In genomic region chr13:22014469-22014868, GRCh38 we compare ENCODE assay signal across 24 cellular contexts.
DNase-seq lines count a peak whose midpoint lies in the region; ATAC-seq and TF ChIP-seq lines count a peak whose summit lies in the region.
"Had no signal": no experiment of that assay in that cellular context is flagged by ENCODE, and none has a peak within 500 bp of the region (broad histone marks: within the 10 kb centered on the region; RNA-seq: fewer than 3 reads in every experiment).

No MANE protein-coding gene starts in this region.

- H3K36me3 ChIP-seq in GM23248 (ENCODE audit: low read depth) (no peaks in the 10 kb centered on the region), esophagus muscularis mucosa (no peaks in the 10 kb centered on the region)
- H3K36me3 ChIP-seq: left ventricle myocardium inferior had no signal

- H3F3A ChIP-seq in GM23248 (ENCODE audit: insufficient read depth): peaks cover 4% of the 10 kb centered on the region; the same call in 1 of the 2 replicates

- TF ChIP-seq CTCF in esophagus muscularis mucosa (IDR thresholded peaks at IDR 0.05): no peak

- no peak for TF ChIP-seq EP300 in esophagus muscularis mucosa (IDR thresholded peaks at IDR 0.05)

- in situ Hi-C loops in GM23248 (cut with MboI): no loop called here

- no peak for ATAC-seq in HG02870 (IDR thresholded peaks at IDR 0.05; ENCODE audit: unreplicated experiment)

- no peaks in the 10 kb centered on the region for H3K9me3 ChIP-seq in GM23248 (ENCODE audit: low read depth)
- H3K9me3 ChIP-seq in esophagus muscularis mucosa: no peaks in the 10 kb centered on the region
- H3K9me3 ChIP-seq: left ventricle myocardium inferior had no signal

- no peaks in the 10 kb centered on the region for H3K79me2 ChIP-seq in GM23248 (ENCODE audit: insufficient read depth)

- no peak overlapping the region for H2AFZ ChIP-seq in GM23248

- H3K27me3 ChIP-seq in GM23248 (replicated peaks; ENCODE audit: insufficient read depth): no peaks in the 10 kb centered on the region
- no peaks in the 10 kb centered on the region for H3K27me3 ChIP-seq in esophagus muscularis mucosa
- H3K27me3 ChIP-seq: dorsolateral prefrontal cortex had no signal

- TF ChIP-seq POLR2A in esophagus muscularis mucosa (IDR thresholded peaks at IDR 0.05; ENCODE audit: low read depth): no peak

- no peak overlapping the region for H3K9ac ChIP-seq in GM23248

- H4K20me1 ChIP-seq in GM23248 (ENCODE audit: insufficient read depth): no peaks in the 10 kb centered on the region

- no peak overlapping the region for H3K4me2 ChIP-seq in GM23248 (ENCODE audit: unreplicated experiment)

- 2 to 5% methylated on average over 6 of the region's 6 CpGs for WGBS in GM23248 (ENCODE audit: low coverage in 1 of 2, low lambda C conversion rate in 2 of 2, missing lambda C conversion rate in 2 of 2), 2 experiments
- 55% methylated on average over 6 of the region's 6 CpGs for WGBS in esophagus muscularis mucosa

- H3K9me2 ChIP-seq in GM23248 (ENCODE audit: insufficient read depth): no peaks in the 10 kb centered on the region

- intact Hi-C loops in esophagus muscularis mucosa (cut with DNase I): no loop called here

- H3K27ac ChIP-seq in GM23248 (no peak overlapping the region), esophagus muscularis mucosa (replicated peaks in 1 of 4) (no peak overlapping the region)
- H3K27ac ChIP-seq: dorsolateral prefrontal cortex, left ventricle myocardium inferior, VCaP had no signal

- no peaks in the 10 kb centered on the region; the same call in 1 of the 2 replicates for H3K4me1 ChIP-seq in GM23248 (ENCODE audit: insufficient read depth)
- no peaks in the 10 kb centered on the region for H3K4me1 ChIP-seq in esophagus muscularis mucosa
- H3K4me1 ChIP-seq: left ventricle myocardium inferior had no signal

- H3K4me3 ChIP-seq in GM23248 (no peak overlapping the region), esophagus muscularis mucosa (no peak overlapping the region)
- H3K4me3 ChIP-seq: dorsolateral prefrontal cortex, left ventricle myocardium inferior had no signal

- DNase-seq in AG08395 (ENCODE audit: low spot score) (peak; percentile 75), GM23248 (peak; percentile 66), RPMI7951 (ENCODE audit: low read depth) (peak; percentile 91), islet precursor cell (peak; percentile 95), T-helper 2 cell (no peak), esophagus muscularis mucosa (ENCODE audit: extremely low spot score) (no peak), NCI-H2029 (lab: John Stamatoyannopoulos, UW) (no peak)
- DNase-seq: activated CD4-positive, alpha-beta memory T cell treated with anti-CD3 and anti-CD28 coated beads for 36 hours; activated naive CD4-positive, alpha-beta T cell; activated T-cell treated with anti-CD3 and anti-CD28 coated beads for 4 hours; amygdala; caudate nucleus; CD4-positive, alpha-beta memory T cell; DMS79; dorsolateral prefrontal cortex; erythroblast; H7; left ventricle myocardium inferior; NCI-H524 treated with DMSO at 0.1 percent for 48 hours; SHP77; substantia nigra; T-helper 1 cell had no signal

Comparison
In these comparisons a context has a peak if more than half of its experiments do, and no peak if none do; other contexts are left out.
1. DNase-seq: peak in AG08395 (single experiment), GM23248 (single experiment), RPMI7951 (single experiment) and islet precursor cell (single experiment); none in T-helper 2 cell (0 of 5), esophagus muscularis mucosa (single experiment) and NCI-H2029 (single experiment).